Comparison of ENCODE assay signal across 21 cellular contexts in the genomic region with DNA sequence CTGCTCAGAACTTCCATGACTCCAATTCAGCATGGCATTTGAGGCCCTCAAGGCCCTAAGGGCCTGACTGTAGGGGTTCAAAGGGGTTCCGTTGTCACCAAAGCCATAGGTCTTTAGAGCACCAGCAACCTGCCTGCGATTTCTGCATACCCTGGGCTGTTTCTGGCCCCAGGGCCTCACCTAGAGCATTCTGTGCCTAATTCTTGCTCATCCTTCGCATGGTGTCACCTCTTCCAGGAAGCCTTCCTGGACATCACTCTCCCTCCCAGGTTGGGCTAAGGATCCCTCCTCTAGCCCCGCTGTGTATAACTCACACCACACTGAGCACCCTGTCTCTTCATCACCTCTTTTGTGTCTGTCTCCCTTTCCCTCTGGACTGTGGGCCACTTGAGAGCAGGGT.
DNase-seq lines count a peak whose midpoint lies in the region; ATAC-seq, FAIRE-seq and TF ChIP-seq lines count a peak whose summit lies in the region.
"Had no signal": no experiment of that assay in that cellular context is flagged by ENCODE, and none has a peak within 500 bp of the region (broad histone marks: within the 10 kb centered on the region; RNA-seq: fewer than 3 reads in every experiment).

No MANE protein-coding gene starts in this region.

- no peaks in the 10 kb centered on the region for H3K9me3 ChIP-seq in T-helper 17 cell (ENCODE audit: control insufficient read depth, low read length, poor library complexity, severe bottlenecking)
- H3K9me3 ChIP-seq: BE2C had no signal

- H3K27me3 Mint-ChIP-seq in T-helper 17 cell (peaks cover 26% of the 10 kb centered on the region), nephron (ENCODE audit: low read depth) (peaks cover 23% of the 10 kb centered on the region), progenitor cell of endocrine pancreas (peaks cover 20% of the 10 kb centered on the region)

- TF ChIP-seq CTCF in nephron (IDR thresholded peaks at IDR 0.05; ENCODE audit: unreplicated experiment in 3 of 3) (no peak), progenitor cell of endocrine pancreas (IDR thresholded peaks at IDR 0.05; ENCODE audit: unreplicated experiment) (no peak)

- H3K27ac Mint-ChIP-seq in T-helper 17 cell (peak overlapping the region; percentile 37), nephron (peak overlapping the region in 2 of 3 experiments; percentile 27 to 50), progenitor cell of endocrine pancreas (peak overlapping the region; percentile 58)
- H3K27ac Mint-ChIP-seq: CD4-positive, alpha-beta memory T cell; H9 had no signal

- H3K4me3 Mint-ChIP-seq in T-helper 17 cell, result no peak overlapping the region
- no peak overlapping the region for H3K4me3 Mint-ChIP-seq in nephron
- no peak overlapping the region for H3K4me3 Mint-ChIP-seq in progenitor cell of endocrine pancreas (ENCODE audit: low read depth)
- H3K4me3 Mint-ChIP-seq: H9 had no signal

- H3K4me1 Mint-ChIP-seq in T-helper 17 cell, result no peaks in the 10 kb centered on the region
- peaks cover 26% of the 10 kb centered on the region for H3K4me1 Mint-ChIP-seq in nephron
- H3K4me1 Mint-ChIP-seq in progenitor cell of endocrine pancreas (ENCODE audit: low read depth), result peaks cover 14% of the 10 kb centered on the region
- H3K4me1 Mint-ChIP-seq: CD4-positive, alpha-beta memory T cell had no signal

- H3K9me3 Mint-ChIP-seq in nephron, result no peaks in the 10 kb centered on the region
- H3K9me3 Mint-ChIP-seq in progenitor cell of endocrine pancreas (ENCODE audit: low read depth), result no peaks in the 10 kb centered on the region
- H3K9me3 Mint-ChIP-seq: CD4-positive, alpha-beta memory T cell; H9 had no signal

- no peak for DNase-seq in T-helper 17 cell
- no peak for DNase-seq in progenitor cell of endocrine pancreas (ENCODE audit: low spot score, unreplicated experiment)
- no peak for DNase-seq in dedifferentiated amniotic fluid mesenchymal stem cell (ENCODE audit: extremely low spot score)
- DNase-seq in H54 (ENCODE audit: insufficient read length, low spot score), result no peak
- no peak for DNase-seq in GOT3 (lab: John Stamatoyannopoulos, UW)
- DNase-seq: ACHN; AML-193; BE2C; C1 segment of cervical spinal cord; Calu3; CD4-positive, alpha-beta memory T cell; COR-L47; DMS153; DND-41; H9 had no signal

- ATAC-seq in T-helper 17 cell, result no peak
- ATAC-seq: HCT116 had no signal

- no peak for FAIRE-seq in H54 (lab: Jason Lieb, UNC)
- FAIRE-seq: A204.1, G401.6, GM12892, H1 had no signal

- H3K36me3 Mint-ChIP-seq in T-helper 17 cell (ENCODE audit: low read depth) (no peaks in the 10 kb centered on the region), nephron (ENCODE audit: low read depth) (no peaks in the 10 kb centered on the region), progenitor cell of endocrine pancreas (ENCODE audit: insufficient read depth) (no peaks in the 10 kb centered on the region)
- H3K36me3 Mint-ChIP-seq: CD4-positive, alpha-beta memory T cell had no signal

- TF ChIP-seq POLR2A in H54 (IDR thresholded peaks at IDR 0.05; ENCODE audit: low read depth, low read length), result no peak
